Comparison of ENCODE assay signal across 1 cellular context in the genomic region with DNA sequence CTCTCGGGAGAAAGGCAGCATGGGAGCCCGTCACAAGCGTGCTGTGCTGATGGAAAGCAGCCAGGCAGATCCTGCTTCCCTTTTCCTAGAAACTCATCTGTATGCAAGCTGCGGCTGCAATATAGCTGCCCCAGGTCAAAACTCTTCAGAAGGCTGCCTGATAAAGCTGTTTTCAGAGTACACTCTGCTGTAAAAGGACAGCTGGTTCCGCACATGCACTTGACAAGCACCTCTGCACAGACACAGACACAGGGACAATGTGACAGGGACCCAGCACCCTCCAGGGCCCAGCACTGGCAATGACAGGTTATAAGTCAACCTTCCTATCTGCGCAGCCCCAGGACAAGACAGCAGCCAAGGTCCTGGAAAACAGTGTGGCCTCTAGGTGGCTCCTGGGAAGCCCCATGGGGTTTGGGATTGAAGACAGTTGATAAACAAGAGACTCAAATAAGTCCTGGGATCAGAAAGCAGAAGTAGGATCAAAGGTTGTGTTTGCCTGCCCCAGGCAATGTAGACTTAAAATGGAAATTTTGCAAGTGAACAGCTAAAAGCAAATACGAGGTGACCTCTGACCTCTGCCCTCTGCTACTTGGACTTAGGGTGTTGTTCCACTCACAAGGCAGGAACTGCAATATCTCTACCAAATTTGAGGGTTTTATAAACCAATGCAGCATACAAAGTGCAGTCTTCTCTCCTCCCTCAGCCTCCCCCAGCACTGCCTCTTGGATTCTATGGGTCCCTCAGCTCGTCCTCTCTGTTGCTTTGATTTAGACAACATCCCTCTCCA.
TF ChIP-seq lines count a peak whose summit lies in the region.

No MANE protein-coding gene starts in this region.

TF ChIP-seq in HepG2, 621 proteins besides CTCF, POLR2A, EP300 and RAD21 (continued from another document and continues in another):
- TF ChIP-seq ATF7-NPFF (CRISPR knock-in tag; IDR thresholded peaks at IDR 0.05; ENCODE audit: low read depth) (no peak), ZNF703 (CRISPR knock-in tag; IDR thresholded peaks at IDR 0.05; ENCODE audit: borderline replicate concordance) (no peak), CHD4 (IDR thresholded peaks at IDR 0.05; ENCODE audit: borderline replicate concordance, low read length) (0 out of 2 replicates have a peak, but pooled peaks have one; percentile 43), ZFP36 (IDR thresholded peaks at IDR 0.05; ENCODE audit: borderline replicate concordance, low read depth, low read length, partially characterized antibody) (peak; percentile 51), SRY (CRISPR knock-in tag; IDR thresholded peaks at IDR 0.05) (no peak), HES4 (CRISPR knock-in tag; IDR thresholded peaks at IDR 0.05; ENCODE audit: borderline replicate concordance) (no peak), ZNF709 (CRISPR knock-in tag; IDR thresholded peaks at IDR 0.05) (peak; percentile 57; the same call in 1 of the 2 replicates), RFX3 (CRISPR knock-in tag; IDR thresholded peaks at IDR 0.05) (0 out of 2 replicates have a peak, but pooled peaks have one; percentile 16), HHEX (CRISPR knock-in tag; IDR thresholded peaks at IDR 0.05) (peak; percentile 89), ZNF577 (CRISPR knock-in tag; IDR thresholded peaks at IDR 0.05; ENCODE audit: borderline replicate concordance, low read depth) (no peak), ZNF234 (CRISPR knock-in tag; conservative IDR thresholded peaks at IDR 0.05) (no peak), HDAC2 (CRISPR knock-in tag; IDR thresholded peaks at IDR 0.05) (peak; percentile 97), MEIS1 (CRISPR knock-in tag; IDR thresholded peaks at IDR 0.05; ENCODE audit: borderline replicate concordance) (peak; percentile 86; the same call in 1 of the 2 replicates), BRCA1 (CRISPR knock-in tag; IDR thresholded peaks at IDR 0.05) (no peak; the same call in 1 of the 2 replicates), ZNF660 (CRISPR knock-in tag; IDR thresholded peaks at IDR 0.05; ENCODE audit: borderline replicate concordance, low read depth) (no peak), U2AF2 (IDR thresholded peaks at IDR 0.05; ENCODE audit: low read depth, low read length) (no peak), HDAC6 (IDR thresholded peaks at IDR 0.05; ENCODE audit: low read depth, low read length) (no peak), SP5 (CRISPR knock-in tag; IDR thresholded peaks at IDR 0.05; ENCODE audit: borderline replicate concordance, low read depth) (peak; percentile 60; the same call in 1 of the 2 replicates), KLF12 (CRISPR knock-in tag; IDR thresholded peaks at IDR 0.05; ENCODE audit: borderline replicate concordance) (peak; percentile 22; the same call in 1 of the 2 replicates), MAFG (CRISPR knock-in tag; IDR thresholded peaks at IDR 0.05) (no peak), CCDC6 (CRISPR knock-in tag; IDR thresholded peaks at IDR 0.05) (no peak), ZNF136 (CRISPR knock-in tag; IDR thresholded peaks at IDR 0.05; ENCODE audit: low read depth) (no peak), SIX4 (CRISPR knock-in tag; IDR thresholded peaks at IDR 0.05) (no peak), ZFP37 (CRISPR knock-in tag; IDR thresholded peaks at IDR 0.05; ENCODE audit: borderline replicate concordance) (no peak), RBAK (CRISPR knock-in tag; IDR thresholded peaks at IDR 0.05) (no peak), SRF (IDR thresholded peaks at IDR 0.05; ENCODE audit: low read depth, low read length) (no peak), NFKBIZ (CRISPR knock-in tag; IDR thresholded peaks at IDR 0.05) (peak; percentile 83; the same call in 1 of the 2 replicates), ZNF501 (CRISPR knock-in tag; IDR thresholded peaks at IDR 0.05) (peak; percentile 65; the same call in 1 of the 2 replicates), ZNF10 (CRISPR knock-in tag; IDR thresholded peaks at IDR 0.05; ENCODE audit: borderline replicate concordance, low read depth) (no peak), THYN1 (CRISPR knock-in tag; IDR thresholded peaks at IDR 0.05; ENCODE audit: borderline replicate concordance, low read depth) (no peak), MATR3 (CRISPR knock-in tag; IDR thresholded peaks at IDR 0.05) (no peak), BHLHE40 (IDR thresholded peaks at IDR 0.05; ENCODE audit: low read length) (peak; percentile 33; the same call in 1 of the 2 replicates), ZNF776 (CRISPR knock-in tag; IDR thresholded peaks at IDR 0.05) (no peak), GATAD2A (CRISPR knock-in tag; IDR thresholded peaks at IDR 0.05) (peak; percentile 96)
- TF ChIP-seq, protein P1, sequence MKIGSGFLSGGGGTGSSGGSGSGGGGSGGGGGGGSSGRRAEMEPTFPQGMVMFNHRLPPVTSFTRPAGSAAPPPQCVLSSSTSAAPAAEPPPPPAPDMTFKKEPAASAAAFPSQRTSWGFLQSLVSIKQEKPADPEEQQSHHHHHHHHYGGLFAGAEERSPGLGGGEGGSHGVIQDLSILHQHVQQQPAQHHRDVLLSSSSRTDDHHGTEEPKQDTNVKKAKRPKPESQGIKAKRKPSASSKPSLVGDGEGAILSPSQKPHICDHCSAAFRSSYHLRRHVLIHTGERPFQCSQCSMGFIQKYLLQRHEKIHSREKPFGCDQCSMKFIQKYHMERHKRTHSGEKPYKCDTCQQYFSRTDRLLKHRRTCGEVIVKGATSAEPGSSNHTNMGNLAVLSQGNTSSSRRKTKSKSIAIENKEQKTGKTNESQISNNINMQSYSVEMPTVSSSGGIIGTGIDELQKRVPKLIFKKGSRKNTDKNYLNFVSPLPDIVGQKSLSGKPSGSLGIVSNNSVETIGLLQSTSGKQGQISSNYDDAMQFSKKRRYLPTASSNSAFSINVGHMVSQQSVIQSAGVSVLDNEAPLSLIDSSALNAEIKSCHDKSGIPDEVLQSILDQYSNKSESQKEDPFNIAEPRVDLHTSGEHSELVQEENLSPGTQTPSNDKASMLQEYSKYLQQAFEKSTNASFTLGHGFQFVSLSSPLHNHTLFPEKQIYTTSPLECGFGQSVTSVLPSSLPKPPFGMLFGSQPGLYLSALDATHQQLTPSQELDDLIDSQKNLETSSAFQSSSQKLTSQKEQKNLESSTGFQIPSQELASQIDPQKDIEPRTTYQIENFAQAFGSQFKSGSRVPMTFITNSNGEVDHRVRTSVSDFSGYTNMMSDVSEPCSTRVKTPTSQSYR (CRISPR knock-in tag; IDR thresholded peaks at IDR 0.05; ENCODE audit: borderline replicate concordance) = peak; percentile 50; the same call in 1 of the 2 replicates
- TF ChIP-seq, protein P2, sequence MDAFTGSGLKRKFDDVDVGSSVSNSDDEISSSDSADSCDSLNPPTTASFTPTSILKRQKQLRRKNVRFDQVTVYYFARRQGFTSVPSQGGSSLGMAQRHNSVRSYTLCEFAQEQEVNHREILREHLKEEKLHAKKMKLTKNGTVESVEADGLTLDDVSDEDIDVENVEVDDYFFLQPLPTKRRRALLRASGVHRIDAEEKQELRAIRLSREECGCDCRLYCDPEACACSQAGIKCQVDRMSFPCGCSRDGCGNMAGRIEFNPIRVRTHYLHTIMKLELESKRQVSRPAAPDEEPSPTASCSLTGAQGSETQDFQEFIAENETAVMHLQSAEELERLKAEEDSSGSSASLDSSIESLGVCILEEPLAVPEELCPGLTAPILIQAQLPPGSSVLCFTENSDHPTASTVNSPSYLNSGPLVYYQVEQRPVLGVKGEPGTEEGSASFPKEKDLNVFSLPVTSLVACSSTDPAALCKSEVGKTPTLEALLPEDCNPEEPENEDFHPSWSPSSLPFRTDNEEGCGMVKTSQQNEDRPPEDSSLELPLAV (CRISPR knock-in tag; conservative IDR thresholded peaks at IDR 0.05; ENCODE audit: low read depth) = no peak
- TF ChIP-seq, protein P3, sequence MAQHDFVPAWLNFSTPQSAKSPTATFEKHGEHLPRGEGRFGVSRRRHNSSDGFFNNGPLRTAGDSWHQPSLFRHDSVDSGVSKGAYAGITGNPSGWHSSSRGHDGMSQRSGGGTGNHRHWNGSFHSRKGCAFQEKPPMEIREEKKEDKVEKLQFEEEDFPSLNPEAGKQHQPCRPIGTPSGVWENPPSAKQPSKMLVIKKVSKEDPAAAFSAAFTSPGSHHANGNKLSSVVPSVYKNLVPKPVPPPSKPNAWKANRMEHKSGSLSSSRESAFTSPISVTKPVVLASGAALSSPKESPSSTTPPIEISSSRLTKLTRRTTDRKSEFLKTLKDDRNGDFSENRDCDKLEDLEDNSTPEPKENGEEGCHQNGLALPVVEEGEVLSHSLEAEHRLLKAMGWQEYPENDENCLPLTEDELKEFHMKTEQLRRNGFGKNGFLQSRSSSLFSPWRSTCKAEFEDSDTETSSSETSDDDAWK (CRISPR knock-in tag; IDR thresholded peaks at IDR 0.05) = no peak
- TF ChIP-seq, protein P4, sequence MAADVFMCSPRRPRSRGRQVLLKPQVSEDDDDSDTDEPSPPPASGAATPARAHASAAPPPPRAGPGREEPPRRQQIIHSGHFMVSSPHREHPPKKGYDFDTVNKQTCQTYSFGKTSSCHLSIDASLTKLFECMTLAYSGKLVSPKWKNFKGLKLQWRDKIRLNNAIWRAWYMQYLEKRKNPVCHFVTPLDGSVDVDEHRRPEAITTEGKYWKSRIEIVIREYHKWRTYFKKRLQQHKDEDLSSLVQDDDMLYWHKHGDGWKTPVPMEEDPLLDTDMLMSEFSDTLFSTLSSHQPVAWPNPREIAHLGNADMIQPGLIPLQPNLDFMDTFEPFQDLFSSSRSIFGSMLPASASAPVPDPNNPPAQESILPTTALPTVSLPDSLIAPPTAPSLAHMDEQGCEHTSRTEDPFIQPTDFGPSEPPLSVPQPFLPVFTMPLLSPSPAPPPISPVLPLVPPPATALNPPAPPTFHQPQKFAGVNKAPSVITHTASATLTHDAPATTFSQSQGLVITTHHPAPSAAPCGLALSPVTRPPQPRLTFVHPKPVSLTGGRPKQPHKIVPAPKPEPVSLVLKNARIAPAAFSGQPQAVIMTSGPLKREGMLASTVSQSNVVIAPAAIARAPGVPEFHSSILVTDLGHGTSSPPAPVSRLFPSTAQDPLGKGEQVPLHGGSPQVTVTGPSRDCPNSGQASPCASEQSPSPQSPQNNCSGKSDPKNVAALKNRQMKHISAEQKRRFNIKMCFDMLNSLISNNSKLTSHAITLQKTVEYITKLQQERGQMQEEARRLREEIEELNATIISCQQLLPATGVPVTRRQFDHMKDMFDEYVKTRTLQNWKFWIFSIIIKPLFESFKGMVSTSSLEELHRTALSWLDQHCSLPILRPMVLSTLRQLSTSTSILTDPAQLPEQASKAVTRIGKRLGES (CRISPR knock-in tag; IDR thresholded peaks at IDR 0.05; ENCODE audit: borderline replicate concordance) = no peak
- TF ChIP-seq, protein P5, sequence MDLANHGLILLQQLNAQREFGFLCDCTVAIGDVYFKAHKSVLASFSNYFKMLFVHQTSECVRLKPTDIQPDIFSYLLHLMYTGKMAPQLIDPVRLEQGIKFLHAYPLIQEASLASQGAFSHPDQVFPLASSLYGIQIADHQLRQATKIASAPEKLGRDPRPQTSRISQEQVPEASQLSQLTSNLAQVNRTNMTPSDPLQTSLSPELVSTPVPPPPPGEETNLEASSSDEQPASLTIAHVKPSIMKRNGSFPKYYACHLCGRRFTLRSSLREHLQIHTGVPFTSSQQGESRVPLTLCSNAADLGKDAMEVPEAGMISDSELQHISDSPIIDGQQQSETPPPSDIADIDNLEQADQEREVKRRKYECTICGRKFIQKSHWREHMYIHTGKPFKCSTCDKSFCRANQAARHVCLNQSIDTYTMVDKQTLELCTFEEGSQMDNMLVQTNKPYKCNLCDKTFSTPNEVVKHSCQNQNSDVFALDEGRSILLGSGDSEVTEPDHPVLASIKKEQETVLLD (CRISPR knock-in tag; IDR thresholded peaks at IDR 0.05; ENCODE audit: low read depth) = no peak
- TF ChIP-seq, protein P6, sequence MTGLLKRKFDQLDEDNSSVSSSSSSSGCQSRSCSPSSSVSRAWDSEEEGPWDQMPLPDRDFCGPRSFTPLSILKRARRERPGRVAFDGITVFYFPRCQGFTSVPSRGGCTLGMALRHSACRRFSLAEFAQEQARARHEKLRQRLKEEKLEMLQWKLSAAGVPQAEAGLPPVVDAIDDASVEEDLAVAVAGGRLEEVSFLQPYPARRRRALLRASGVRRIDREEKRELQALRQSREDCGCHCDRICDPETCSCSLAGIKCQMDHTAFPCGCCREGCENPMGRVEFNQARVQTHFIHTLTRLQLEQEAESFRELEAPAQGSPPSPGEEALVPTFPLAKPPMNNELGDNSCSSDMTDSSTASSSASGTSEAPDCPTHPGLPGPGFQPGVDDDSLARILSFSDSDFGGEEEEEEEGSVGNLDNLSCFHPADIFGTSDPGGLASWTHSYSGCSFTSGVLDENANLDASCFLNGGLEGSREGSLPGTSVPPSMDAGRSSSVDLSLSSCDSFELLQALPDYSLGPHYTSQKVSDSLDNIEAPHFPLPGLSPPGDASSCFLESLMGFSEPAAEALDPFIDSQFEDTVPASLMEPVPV (CRISPR knock-in tag; IDR thresholded peaks at IDR 0.05) = no peak; the same call in 1 of the 2 replicates
